1 cellular context compared by ENCODE assay signal in the genomic region with DNA sequence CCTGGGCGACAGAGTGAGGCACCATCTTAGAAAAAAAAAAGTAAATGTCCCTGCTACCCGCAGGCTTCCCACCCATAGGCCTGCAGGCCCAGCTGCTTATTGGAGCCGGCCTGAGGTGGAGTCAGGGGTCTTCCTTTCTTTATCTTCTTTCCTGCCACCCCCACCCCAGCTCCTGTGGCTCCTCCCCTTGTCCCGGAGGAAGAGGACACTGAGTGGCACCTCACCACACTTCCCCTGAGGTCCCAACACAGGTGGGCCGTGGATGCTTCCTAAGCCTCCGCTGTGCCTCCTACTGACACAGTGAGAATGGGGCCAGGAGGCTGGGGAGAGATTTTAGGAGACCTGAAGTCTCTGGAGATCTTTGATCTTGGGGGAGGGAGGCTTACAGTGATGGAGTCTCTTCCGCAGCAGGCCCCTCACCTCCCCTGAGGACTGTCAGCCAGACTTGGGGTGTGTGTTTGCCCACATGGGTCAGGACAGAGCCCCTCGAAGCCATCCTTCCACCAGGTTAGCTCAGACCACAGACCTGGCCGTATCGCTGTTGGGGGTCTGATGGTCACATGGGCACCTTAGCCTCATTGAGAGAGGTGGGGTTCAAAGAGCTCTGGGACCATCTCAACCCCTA.
TF ChIP-seq lines count a peak whose summit lies in the region.

No MANE protein-coding gene starts in this region.

TF ChIP-seq in HepG2, 621 proteins besides CTCF, POLR2A, EP300 and RAD21 (continued from another document):
- TF ChIP-seq ZNF264 (CRISPR knock-in tag; IDR thresholded peaks at IDR 0.05) (no peak), NFIB (CRISPR knock-in tag; IDR thresholded peaks at IDR 0.05; ENCODE audit: borderline replicate concordance) (no peak), KDM2A (CRISPR knock-in tag; IDR thresholded peaks at IDR 0.05; ENCODE audit: borderline replicate concordance, low read depth) (no peak), ZBTB7A (CRISPR knock-in tag; IDR thresholded peaks at IDR 0.05) (no peak), TAF15 (IDR thresholded peaks at IDR 0.05; ENCODE audit: low read depth, low read length, poor library complexity, severe bottlenecking) (no peak), ASH2L (IDR thresholded peaks at IDR 0.05; ENCODE audit: insufficient read length, low read depth, low read length) (no peak), MYC (CRISPR knock-in tag; IDR thresholded peaks at IDR 0.05; ENCODE audit: borderline replicate concordance) (no peak)
- TF ChIP-seq, protein P1, sequence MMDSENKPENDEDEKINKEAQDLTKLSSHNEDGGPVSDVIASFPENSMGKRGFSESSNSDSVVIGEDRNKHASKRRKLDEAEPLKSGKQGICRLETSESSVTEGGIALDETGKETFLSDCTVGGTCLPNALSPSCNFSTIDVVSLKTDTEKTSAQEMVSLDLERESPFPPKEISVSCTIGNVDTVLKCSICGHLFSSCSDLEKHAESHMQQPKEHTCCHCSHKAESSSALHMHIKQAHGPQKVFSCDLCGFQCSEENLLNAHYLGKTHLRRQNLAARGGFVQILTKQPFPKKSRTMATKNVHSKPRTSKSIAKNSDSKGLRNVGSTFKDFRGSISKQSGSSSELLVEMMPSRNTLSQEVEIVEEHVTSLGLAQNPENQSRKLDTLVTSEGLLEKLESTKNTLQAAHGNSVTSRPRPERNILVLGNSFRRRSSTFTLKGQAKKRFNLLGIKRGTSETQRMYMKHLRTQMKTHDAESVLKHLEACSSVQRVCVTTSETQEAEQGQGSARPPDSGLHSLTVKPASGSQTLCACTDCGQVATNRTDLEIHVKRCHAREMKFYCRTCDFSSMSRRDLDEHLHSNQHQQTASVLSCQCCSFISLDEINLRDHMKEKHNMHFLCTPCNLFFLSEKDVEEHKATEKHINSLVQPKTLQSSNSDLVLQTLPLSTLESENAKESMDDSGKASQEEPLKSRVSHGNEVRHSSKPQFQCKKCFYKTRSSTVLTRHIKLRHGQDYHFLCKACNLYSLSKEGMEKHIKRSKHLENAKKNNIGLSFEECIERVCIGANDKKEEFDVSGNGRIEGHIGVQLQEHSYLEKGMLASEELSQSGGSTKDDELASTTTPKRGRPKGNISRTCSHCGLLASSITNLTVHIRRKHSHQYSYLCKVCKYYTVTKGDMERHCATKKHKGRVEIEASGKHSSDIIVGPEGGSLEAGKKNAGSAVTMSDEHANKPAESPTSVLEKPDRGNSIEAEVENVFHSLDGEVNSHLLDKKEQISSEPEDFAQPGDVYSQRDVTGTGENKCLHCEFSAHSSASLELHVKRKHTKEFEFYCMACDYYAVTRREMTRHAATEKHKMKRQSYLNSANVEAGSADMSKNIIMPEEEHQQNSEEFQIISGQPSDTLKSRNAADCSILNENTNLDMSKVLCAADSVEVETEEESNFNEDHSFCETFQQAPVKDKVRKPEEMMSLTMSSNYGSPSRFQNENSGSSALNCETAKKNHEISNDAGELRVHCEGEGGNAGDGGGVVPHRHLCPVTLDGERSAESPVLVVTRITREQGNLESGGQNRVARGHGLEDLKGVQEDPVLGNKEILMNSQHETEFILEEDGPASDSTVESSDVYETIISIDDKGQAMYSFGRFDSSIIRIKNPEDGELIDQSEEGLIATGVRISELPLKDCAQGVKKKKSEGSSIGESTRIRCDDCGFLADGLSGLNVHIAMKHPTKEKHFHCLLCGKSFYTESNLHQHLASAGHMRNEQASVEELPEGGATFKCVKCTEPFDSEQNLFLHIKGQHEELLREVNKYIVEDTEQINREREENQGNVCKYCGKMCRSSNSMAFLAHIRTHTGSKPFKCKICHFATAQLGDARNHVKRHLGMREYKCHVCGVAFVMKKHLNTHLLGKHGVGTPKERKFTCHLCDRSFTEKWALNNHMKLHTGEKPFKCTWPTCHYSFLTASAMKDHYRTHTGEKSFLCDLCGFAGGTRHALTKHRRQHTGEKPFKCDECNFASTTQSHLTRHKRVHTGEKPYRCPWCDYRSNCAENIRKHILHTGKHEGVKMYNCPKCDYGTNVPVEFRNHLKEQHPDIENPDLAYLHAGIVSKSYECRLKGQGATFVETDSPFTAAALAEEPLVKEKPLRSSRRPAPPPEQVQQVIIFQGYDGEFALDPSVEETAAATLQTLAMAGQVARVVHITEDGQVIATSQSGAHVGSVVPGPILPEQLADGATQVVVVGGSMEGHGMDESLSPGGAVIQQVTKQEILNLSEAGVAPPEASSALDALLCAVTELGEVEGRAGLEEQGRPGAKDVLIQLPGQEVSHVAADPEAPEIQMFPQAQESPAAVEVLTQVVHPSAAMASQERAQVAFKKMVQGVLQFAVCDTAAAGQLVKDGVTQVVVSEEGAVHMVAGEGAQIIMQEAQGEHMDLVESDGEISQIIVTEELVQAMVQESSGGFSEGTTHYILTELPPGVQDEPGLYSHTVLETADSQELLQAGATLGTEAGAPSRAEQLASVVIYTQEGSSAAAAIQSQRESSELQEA (CRISPR knock-in tag; IDR thresholded peaks at IDR 0.05; ENCODE audit: not compliant biosample characterization): no peak
- TF ChIP-seq, protein P2, sequence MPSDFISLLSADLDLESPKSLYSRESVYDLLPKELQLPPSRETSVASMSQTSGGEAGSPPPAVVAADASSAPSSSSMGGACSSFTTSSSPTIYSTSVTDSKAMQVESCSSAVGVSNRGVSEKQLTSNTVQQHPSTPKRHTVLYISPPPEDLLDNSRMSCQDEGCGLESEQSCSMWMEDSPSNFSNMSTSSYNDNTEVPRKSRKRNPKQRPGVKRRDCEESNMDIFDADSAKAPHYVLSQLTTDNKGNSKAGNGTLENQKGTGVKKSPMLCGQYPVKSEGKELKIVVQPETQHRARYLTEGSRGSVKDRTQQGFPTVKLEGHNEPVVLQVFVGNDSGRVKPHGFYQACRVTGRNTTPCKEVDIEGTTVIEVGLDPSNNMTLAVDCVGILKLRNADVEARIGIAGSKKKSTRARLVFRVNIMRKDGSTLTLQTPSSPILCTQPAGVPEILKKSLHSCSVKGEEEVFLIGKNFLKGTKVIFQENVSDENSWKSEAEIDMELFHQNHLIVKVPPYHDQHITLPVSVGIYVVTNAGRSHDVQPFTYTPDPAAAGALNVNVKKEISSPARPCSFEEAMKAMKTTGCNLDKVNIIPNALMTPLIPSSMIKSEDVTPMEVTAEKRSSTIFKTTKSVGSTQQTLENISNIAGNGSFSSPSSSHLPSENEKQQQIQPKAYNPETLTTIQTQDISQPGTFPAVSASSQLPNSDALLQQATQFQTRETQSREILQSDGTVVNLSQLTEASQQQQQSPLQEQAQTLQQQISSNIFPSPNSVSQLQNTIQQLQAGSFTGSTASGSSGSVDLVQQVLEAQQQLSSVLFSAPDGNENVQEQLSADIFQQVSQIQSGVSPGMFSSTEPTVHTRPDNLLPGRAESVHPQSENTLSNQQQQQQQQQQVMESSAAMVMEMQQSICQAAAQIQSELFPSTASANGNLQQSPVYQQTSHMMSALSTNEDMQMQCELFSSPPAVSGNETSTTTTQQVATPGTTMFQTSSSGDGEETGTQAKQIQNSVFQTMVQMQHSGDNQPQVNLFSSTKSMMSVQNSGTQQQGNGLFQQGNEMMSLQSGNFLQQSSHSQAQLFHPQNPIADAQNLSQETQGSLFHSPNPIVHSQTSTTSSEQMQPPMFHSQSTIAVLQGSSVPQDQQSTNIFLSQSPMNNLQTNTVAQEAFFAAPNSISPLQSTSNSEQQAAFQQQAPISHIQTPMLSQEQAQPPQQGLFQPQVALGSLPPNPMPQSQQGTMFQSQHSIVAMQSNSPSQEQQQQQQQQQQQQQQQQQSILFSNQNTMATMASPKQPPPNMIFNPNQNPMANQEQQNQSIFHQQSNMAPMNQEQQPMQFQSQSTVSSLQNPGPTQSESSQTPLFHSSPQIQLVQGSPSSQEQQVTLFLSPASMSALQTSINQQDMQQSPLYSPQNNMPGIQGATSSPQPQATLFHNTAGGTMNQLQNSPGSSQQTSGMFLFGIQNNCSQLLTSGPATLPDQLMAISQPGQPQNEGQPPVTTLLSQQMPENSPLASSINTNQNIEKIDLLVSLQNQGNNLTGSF (CRISPR knock-in tag; IDR thresholded peaks at IDR 0.05): no peak
- TF ChIP-seq, protein P3, sequence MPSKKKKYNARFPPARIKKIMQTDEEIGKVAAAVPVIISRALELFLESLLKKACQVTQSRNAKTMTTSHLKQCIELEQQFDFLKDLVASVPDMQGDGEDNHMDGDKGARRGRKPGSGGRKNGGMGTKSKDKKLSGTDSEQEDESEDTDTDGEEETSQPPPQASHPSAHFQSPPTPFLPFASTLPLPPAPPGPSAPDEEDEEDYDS (CRISPR knock-in tag; IDR thresholded peaks at IDR 0.05): no peak
